In genomic region chr14:22977434-22977683, GRCh38 we compare ENCODE assay signal across 7 cellular contexts. TPM values are rescaled to one million over a fixed set of nuclear protein-coding genes. Genes with fewer than 3 reads are reported as not detected.
A peak's percentile ranks its signal among the peaks of the same experiment; 100 is the strongest.
DNase-seq lines count a peak whose midpoint lies in the region; FAIRE-seq and TF ChIP-seq lines count a peak whose summit lies in the region.
"Had no signal": no experiment of that assay in that cellular context is flagged by ENCODE, and none has a peak within 500 bp of the region (broad histone marks: within the 10 kb centered on the region; RNA-seq: fewer than 3 reads in every experiment).

No MANE protein-coding gene starts in this region.

- TF ChIP-seq CTCF in HEK293 (tag by site-specific recombination; IDR thresholded peaks at IDR 0.05): no peak
- TF ChIP-seq CTCF in parathyroid adenoma (IDR thresholded peaks at IDR 0.05): no peak

- POLR2A ChIA-PET in HEK293 (lab: Yijun Ruan, JAX): interaction anchor here (0.6 to 2.9 kb wide), 17 partner anchors 8 to 211 kb away, joined by 3 to 26 read pairs (median 7); partner anchors contain the start of genes ACIN1, C14orf119, CDH24 and HAUS4

- H3K27ac ChIP-seq in HEK293 (ENCODE audit: extremely low read depth, low read depth, low read length) (peak overlapping the region; percentile 51; the same call in 1 of the 2 replicates), ectodermal cell (ENCODE audit: insufficient read depth, low read depth, low read length, poor library complexity, severe bottlenecking) (peak overlapping the region; percentile 94), parathyroid adenoma (peak overlapping the region; percentile 52)

- no peaks in the 10 kb centered on the region for H3K9me3 ChIP-seq in HEK293 (ENCODE audit: control insufficient read depth, insufficient read depth, low read depth, low read length)
- no peaks in the 10 kb centered on the region for H3K9me3 ChIP-seq in ectodermal cell (ENCODE audit: control insufficient read depth, low read length)
- no peaks in the 10 kb centered on the region for H3K9me3 ChIP-seq in parathyroid adenoma (ENCODE audit: control insufficient read depth, low read length)

- peak overlapping the region; percentile 65 for H2AFZ ChIP-seq in parathyroid adenoma

- H3K4me1 ChIP-seq in HEK293 (ENCODE audit: control insufficient read depth, insufficient read depth, low read length) (peaks cover 29% of the 10 kb centered on the region), ectodermal cell (ENCODE audit: control insufficient read depth, insufficient read depth, low read length) (peaks cover 43% of the 10 kb centered on the region), parathyroid adenoma (peaks cover 7% of the 10 kb centered on the region)

- no peaks in the 10 kb centered on the region for H3K79me2 ChIP-seq in parathyroid adenoma

- H3K36me3 ChIP-seq in HEK293 (ENCODE audit: control insufficient read depth in 2 of 2, insufficient read depth in 1 of 2, low read length in 2 of 2) (peaks cover 0 to 38% of the 10 kb centered on the region in 2 experiments; a peak in 2 of 3 replicates), ectodermal cell (ENCODE audit: control insufficient read depth, insufficient read depth, low read length) (peaks cover 47% of the 10 kb centered on the region), parathyroid adenoma (ENCODE audit: control insufficient read depth, insufficient read depth, low read length) (no peaks in the 10 kb centered on the region)

- DNase-seq in activated T-cell treated with anti-CD3 and anti-CD28 coated beads for 4 hours (no peak), urothelium cell line (ENCODE audit: low spot score) (no peak)
- DNase-seq in stimulated activated CD4-positive, alpha-beta T cell treated with anti-CD3 and anti-CD28 coated beads, Interleukin-1b, Interleukin-23, amount 100 ng/mL, for 48 hours: no peak

- CTCF ChIA-PET in HEK293 (lab: Yijun Ruan, JAX): interaction anchor here (0.7 to 7.9 kb wide), 11 partner anchors 8 to 118 kb away, joined by 3 to 227 read pairs (median 6); partner anchors contain the start of genes ACIN1, AJUBA, C14orf119 and CDH24

- H3K4me3 ChIP-seq in HEK293 (ENCODE audit: low read depth, low read length) (no peak overlapping the region), ectodermal cell (ENCODE audit: insufficient read depth, low read depth, low read length) (peak overlapping the region; percentile 26), parathyroid adenoma (ENCODE audit: low read depth, low read length) (no peak overlapping the region)

- no peaks in the 10 kb centered on the region for H3K27me3 ChIP-seq in ectodermal cell (ENCODE audit: control insufficient read depth, insufficient read depth, low read length, poor library complexity, severe bottlenecking)
- no peaks in the 10 kb centered on the region for H3K27me3 ChIP-seq in parathyroid adenoma (ENCODE audit: control insufficient read depth, insufficient read depth, low read length)

- H3K4me2 ChIP-seq in parathyroid adenoma (ENCODE audit: low read length): no peak overlapping the region

- FAIRE-seq in urothelium cell line (lab: Jason Lieb, UNC): no peak
- FAIRE-seq: islet of Langerhans had no signal

- no peak overlapping the region for H3K9ac ChIP-seq in parathyroid adenoma

TF ChIP-seq in HEK293, 187 proteins besides CTCF, POLR2A, EP300 and RAD21:
- peak; percentile 94; the same call in 1 of the 2 replicates for TF ChIP-seq ZNF366 (tag by site-specific recombination; conservative IDR thresholded peaks at IDR 0.05)
- no peak for TF ChIP-seq ZNF658 (tag by site-specific recombination; IDR thresholded peaks at IDR 0.05)
TF ChIP-seq in HEK293: peak in this region for 1.

RNA-seq across cellular contexts. Expression of gene AJUBA, which starts 5.0 kb away (rescaled TPM):
- polyA plus RNA-seq in ectodermal cell (2013, experiment 1 of 4): 121 TPM
- 139 TPM for polyA plus RNA-seq in ectodermal cell (2013, experiment 2 of 4)
- 91.1 TPM for polyA plus RNA-seq in ectodermal cell (2013, experiment 3 of 4)
- polyA plus RNA-seq in ectodermal cell (2013, experiment 4 of 4): 103 TPM

RNA-seq across cellular contexts. Expression of gene HAUS4, which starts 20.5 kb away (rescaled TPM):
- 85.3 TPM for polyA plus RNA-seq in ectodermal cell (2013, experiment 1 of 4)
- polyA plus RNA-seq in ectodermal cell (2013, experiment 2 of 4): 76.6 TPM
- 87.7 TPM for polyA plus RNA-seq in ectodermal cell (2013, experiment 3 of 4)
- polyA plus RNA-seq in ectodermal cell (2013, experiment 4 of 4): 95.6 TPM

RNA-seq across cellular contexts. Expression of gene C14orf93, which starts 32.6 kb away (rescaled TPM):
- 12.5 TPM for polyA plus RNA-seq in ectodermal cell (2013, experiment 1 of 4)
- polyA plus RNA-seq in ectodermal cell (2013, experiment 2 of 4): 10.1 TPM
- 9.4 TPM for polyA plus RNA-seq in ectodermal cell (2013, experiment 3 of 4)
- polyA plus RNA-seq in ectodermal cell (2013, experiment 4 of 4): 11.8 TPM

RNA-seq across cellular contexts. Expression of gene PRMT5, which starts 48.2 kb away (rescaled TPM):
- polyA plus RNA-seq in ectodermal cell (2013, experiment 1 of 4): 155 TPM
- polyA plus RNA-seq in ectodermal cell (2013, experiment 2 of 4): 152 TPM
- polyA plus RNA-seq in ectodermal cell (2013, experiment 3 of 4): 117 TPM
- 120 TPM for polyA plus RNA-seq in ectodermal cell (2013, experiment 4 of 4)

RNA-seq across cellular contexts. Expression of gene PSMB5, which starts 57.3 kb away (rescaled TPM):
- 221 TPM for polyA plus RNA-seq in ectodermal cell (2013, experiment 1 of 4)
- 233 TPM for polyA plus RNA-seq in ectodermal cell (2013, experiment 2 of 4)
- polyA plus RNA-seq in ectodermal cell (2013, experiment 3 of 4): 176 TPM
- 173 TPM for polyA plus RNA-seq in ectodermal cell (2013, experiment 4 of 4)
